In the genomic region with DNA sequence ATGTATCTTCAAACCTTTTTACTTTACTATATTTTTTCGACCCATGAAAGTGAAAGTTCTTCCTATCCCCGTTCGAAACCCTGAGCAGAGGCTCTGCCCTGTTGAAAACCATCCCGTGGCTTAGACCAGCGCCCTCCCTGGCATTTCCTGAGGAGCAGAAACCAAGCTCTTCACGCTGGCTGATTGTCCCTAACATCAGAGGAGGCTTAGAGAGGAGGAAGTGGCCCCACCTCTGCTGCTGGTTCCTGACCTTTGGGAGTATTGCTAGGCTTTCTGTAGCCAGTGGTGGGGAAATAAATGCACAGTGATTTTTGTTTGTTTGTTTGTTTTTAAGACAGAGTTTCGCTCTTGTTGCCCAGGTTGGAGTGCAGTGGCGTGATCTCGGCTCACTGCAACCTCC, we compare ENCODE assay signal across 1 cellular context.
TF ChIP-seq lines count a peak whose summit lies in the region.

No MANE protein-coding gene starts in this region.

TF ChIP-seq in K562, 482 proteins besides CTCF, POLR2A, EP300 and RAD21:
- TF ChIP-seq ETS2 (tag; IDR thresholded peaks at IDR 0.05; ENCODE audit: borderline replicate concordance, poor library complexity, severe bottlenecking) (no peak), SPI1 (IDR thresholded peaks at IDR 0.05; ENCODE audit: borderline replicate concordance, low read depth, low read length) (peak; percentile 72; the same call in 1 of the 2 replicates)
TF ChIP-seq in K562: peak in this region for 1.
